18 cellular contexts compared by ENCODE assay signal in genomic region chr17:32370426-32370825, GRCh38. TPM values are rescaled to one million over a fixed set of nuclear protein-coding genes. Genes with fewer than 3 reads are reported as not detected.
A peak's percentile ranks its signal among the peaks of the same experiment; 100 is the strongest.
DNase-seq lines count a peak whose midpoint lies in the region; ATAC-seq lines count a peak whose summit lies in the region.
"Had no signal": no experiment of that assay in that cellular context is flagged by ENCODE, and none has a peak within 500 bp of the region (broad histone marks: within the 10 kb centered on the region; RNA-seq: fewer than 3 reads in every experiment).

No MANE protein-coding gene starts in this region.

- H3K27ac ChIP-seq in SK-N-MC = 0 out of 2 replicates have a peak overlapping the region, but pooled peaks have one; percentile 19
- H3K27ac ChIP-seq: 22Rv1 had no signal

- H3K36me3 ChIP-seq in SK-N-MC (ENCODE audit: insufficient read depth, low read length) = peaks cover 96% of the 10 kb centered on the region

- H3K36me3 Mint-ChIP-seq in T-helper 1 cell treated with Interleukin-12 subunit alpha and Interleukin-12 subunit beta and Interleukin-4 antibody, amounts not matched to agents 30 μg/mL and 1 μg/mL, for 36 hours (ENCODE audit: low read depth) = peaks cover 47% of the 10 kb centered on the region
- peaks cover 3 to 40% of the 10 kb centered on the region in 2 donors for H3K36me3 Mint-ChIP-seq in activated T-cell treated with anti-CD3 and anti-CD28 coated beads, Interleukin-2, amount 50 U/mL, for 72 hours (ENCODE audit: insufficient read depth in 2 of 2)
- peaks cover 33% of the 10 kb centered on the region for H3K36me3 Mint-ChIP-seq in stimulated activated memory B cell treated with anti-CD40 and anti-IgM and Interleukin-4, amounts not matched to agents 10 μg/mL and 1 μg/mL and 100 μg/mL, for 72 hours

- ATAC-seq in activated T-cell treated with anti-CD3 and anti-CD28 coated beads, Interleukin-2, amount 50 U/mL, for 72 hours (replicated peaks in 1 of 2) = peak in 1 of 2 donors; percentile 43
- peak; percentile 28 for ATAC-seq in esophagus mucosa
- no peak for ATAC-seq in stimulated activated memory B cell treated with anti-CD40 and anti-IgM and Interleukin-4, amounts not matched to agents 10 μg/mL and 1 μg/mL and 100 μg/mL, for 72 hours

- DNase-seq in T-helper 1 cell (no peak), SK-N-MC (ENCODE audit: low read depth, low spot score) (no peak), DMS153 treated with DMSO at 0.1 percent for 48 hours (lab: John Stamatoyannopoulos, UW; ENCODE audit: unreplicated experiment) (no peak)
- DNase-seq in activated T-cell treated with anti-CD3 and anti-CD28 coated beads, Interleukin-2, amount 50 U/mL, for 72 hours = no peak
- DNase-seq in activated T-cell treated with anti-CD3 and anti-CD28 coated beads, Interleukin-2, amount 50 U/mL, for 1 hour = no peak
- DNase-seq: DND-41, H7, KG1, MV-4-11, NCI-H1694 treated with DMSO at 0.1 percent for 48 hours, NCI-H2107, NCI-H510A treated with DMSO at 0.1 percent for 48 hours, NCI-H774 had no signal

- no peak overlapping the region for H3K4me3 Mint-ChIP-seq in T-helper 1 cell treated with Interleukin-12 subunit alpha and Interleukin-12 subunit beta and Interleukin-4 antibody, amounts not matched to agents 30 μg/mL and 1 μg/mL, for 36 hours
- H3K4me3 Mint-ChIP-seq in activated T-cell treated with anti-CD3 and anti-CD28 coated beads, Interleukin-2, amount 50 U/mL, for 72 hours = no peak overlapping the region
- no peak overlapping the region for H3K4me3 Mint-ChIP-seq in stimulated activated memory B cell treated with anti-CD40 and anti-IgM and Interleukin-4, amounts not matched to agents 10 μg/mL and 1 μg/mL and 100 μg/mL, for 72 hours
- H3K4me3 Mint-ChIP-seq: B cell had no signal

- no peaks in the 10 kb centered on the region for H3K9me3 Mint-ChIP-seq in T-helper 1 cell treated with Interleukin-12 subunit alpha and Interleukin-12 subunit beta and Interleukin-4 antibody, amounts not matched to agents 30 μg/mL and 1 μg/mL, for 36 hours
- H3K9me3 Mint-ChIP-seq in activated T-cell treated with anti-CD3 and anti-CD28 coated beads, Interleukin-2, amount 50 U/mL, for 72 hours = no peaks in the 10 kb centered on the region
- H3K9me3 Mint-ChIP-seq in stimulated activated memory B cell treated with anti-CD40 and anti-IgM and Interleukin-4, amounts not matched to agents 10 μg/mL and 1 μg/mL and 100 μg/mL, for 72 hours = no peaks in the 10 kb centered on the region

- H3K27ac Mint-ChIP-seq in T-helper 1 cell treated with Interleukin-12 subunit alpha and Interleukin-12 subunit beta and Interleukin-4 antibody, amounts not matched to agents 30 μg/mL and 1 μg/mL, for 36 hours = peak overlapping the region; percentile 11
- peak overlapping the region; percentile 7 for H3K27ac Mint-ChIP-seq in activated T-cell treated with anti-CD3 and anti-CD28 coated beads, Interleukin-2, amount 50 U/mL, for 72 hours
- H3K27ac Mint-ChIP-seq in stimulated activated memory B cell treated with anti-CD40 and anti-IgM and Interleukin-4, amounts not matched to agents 10 μg/mL and 1 μg/mL and 100 μg/mL, for 72 hours = no peak overlapping the region
- H3K27ac Mint-ChIP-seq: B cell had no signal

- H3K9me3 ChIP-seq in SK-N-MC (ENCODE audit: low read depth, low read length) = no peaks in the 10 kb centered on the region

- H3K27me3 Mint-ChIP-seq in T-helper 1 cell treated with Interleukin-12 subunit alpha and Interleukin-12 subunit beta and Interleukin-4 antibody, amounts not matched to agents 30 μg/mL and 1 μg/mL, for 36 hours (ENCODE audit: low read depth) = no peaks in the 10 kb centered on the region
- no peaks in the 10 kb centered on the region for H3K27me3 Mint-ChIP-seq in activated T-cell treated with anti-CD3 and anti-CD28 coated beads, Interleukin-2, amount 50 U/mL, for 72 hours (ENCODE audit: low read depth)
- H3K27me3 Mint-ChIP-seq in stimulated activated memory B cell treated with anti-CD40 and anti-IgM and Interleukin-4, amounts not matched to agents 10 μg/mL and 1 μg/mL and 100 μg/mL, for 72 hours = no peaks in the 10 kb centered on the region
- H3K27me3 Mint-ChIP-seq: B cell had no signal

- peaks cover 22% of the 10 kb centered on the region for H3K4me1 Mint-ChIP-seq in T-helper 1 cell treated with Interleukin-12 subunit alpha and Interleukin-12 subunit beta and Interleukin-4 antibody, amounts not matched to agents 30 μg/mL and 1 μg/mL, for 36 hours (ENCODE audit: low read depth)
- H3K4me1 Mint-ChIP-seq in activated T-cell treated with anti-CD3 and anti-CD28 coated beads, Interleukin-2, amount 50 U/mL, for 72 hours (ENCODE audit: low read depth) = peaks cover 24% of the 10 kb centered on the region
- no peaks in the 10 kb centered on the region for H3K4me1 Mint-ChIP-seq in stimulated activated memory B cell treated with anti-CD40 and anti-IgM and Interleukin-4, amounts not matched to agents 10 μg/mL and 1 μg/mL and 100 μg/mL, for 72 hours

- no peak overlapping the region for H3K4me3 ChIP-seq in SK-N-MC

- H3K9ac ChIP-seq in SK-N-MC (ENCODE audit: insufficient read length) = no peak overlapping the region

RNA-seq across cellular contexts. Expression of gene ZNF207, which starts 20.5 kb away (rescaled TPM):
- total RNA-seq in activated T-cell treated with anti-CD3 and anti-CD28 coated beads, Interleukin-2, amount 50 U/mL, for 72 hours = 100 to 1,000 TPM; 181 to 188 TPM
- total RNA-seq in esophagus mucosa = 131 TPM

RNA-seq across cellular contexts. Expression of gene C17orf75, which starts 28.5 kb away (rescaled TPM):
- total RNA-seq in activated T-cell treated with anti-CD3 and anti-CD28 coated beads, Interleukin-2, amount 50 U/mL, for 72 hours = 10 to 100 TPM; 32.6 to 40.0 TPM
- 11.6 TPM for total RNA-seq in esophagus mucosa
